ENCODE assay signal across 26 cellular contexts in the genomic region with DNA sequence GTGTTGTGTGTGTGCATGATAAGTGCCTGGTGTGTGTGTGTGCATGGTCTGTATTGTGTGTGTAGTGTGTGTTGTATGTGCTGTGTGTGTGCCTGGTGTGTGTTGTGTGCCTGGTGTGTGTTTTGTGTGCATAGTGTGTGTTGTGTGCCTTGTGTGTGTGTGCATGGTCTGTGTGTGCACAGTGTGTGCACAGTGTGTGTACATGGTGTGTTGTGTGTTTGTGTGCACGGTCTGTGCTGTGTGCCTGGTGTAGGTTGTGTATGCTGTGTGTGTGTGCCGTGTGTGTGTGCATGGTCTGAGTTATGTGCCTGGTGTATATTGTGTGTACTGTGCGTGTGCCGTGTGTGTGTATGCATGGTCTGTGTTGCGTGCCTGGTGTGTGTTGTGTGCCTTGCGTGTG.
"Had no signal": no experiment of that assay in that cellular context is flagged by ENCODE, and none has a peak within 500 bp of the region (broad histone marks: within the 10 kb centered on the region; RNA-seq: fewer than 3 reads in every experiment).

No MANE protein-coding gene starts in this region.

- H3K27ac Mint-ChIP-seq: activated naive CD8-positive, alpha-beta T cell treated with anti-CD3 and anti-CD28 coated beads for 36 hours; activated T-cell treated with anti-CD3 and anti-CD28 coated beads, Interleukin-2, amount 50 U/mL, for 72 hours; effector memory CD8-positive, alpha-beta T cell; natural killer cell; stimulated activated naive B cell treated with anti-CD40 and anti-IgM and Interleukin-4, amounts not matched to agents 10 μg/mL and 1 μg/mL and 100 μg/mL, for 72 hours had no signal

- DNase-seq: activated CD4-positive, alpha-beta T cell treated with anti-CD3 and anti-CD28 coated beads for 4 hours; activated CD4-positive, alpha-beta T cell treated with anti-CD3 and anti-CD28 coated beads, Interleukin-2, amount 50 U/mL, for 4 hours; activated naive CD4-positive, alpha-beta T cell treated with Interleukin-2 at 50 U/mL for 16 hours; activated naive CD8-positive, alpha-beta T cell treated with anti-CD3 and anti-CD28 coated beads for 36 hours; activated T-cell treated with anti-CD3 and anti-CD28 coated beads for 4 hours; activated T-cell treated with anti-CD3 and anti-CD28 coated beads, Interleukin-2, amount 50 U/mL, for 72 hours; adrenal gland; body of pancreas; cortex of kidney; effector memory CD8-positive, alpha-beta T cell; foreskin fibroblast; heart right ventricle; kidney glomerular epithelial cell; left lung; mesendoderm; natural killer cell; stimulated activated CD4-positive, alpha-beta T cell treated with anti-CD3 and anti-CD28 coated beads, Interleukin-15, amount 100 ng/mL, for 24 hours; stimulated activated CD4-positive, alpha-beta T cell treated with anti-CD3 and anti-CD28 coated beads, Interleukin-2, amount 100 ng/mL, for 24 hours; stimulated activated naive B cell treated with anti-CD40 and anti-IgM and Interleukin-4, amounts not matched to agents 10 μg/mL and 1 μg/mL and 100 μg/mL, for 72 hours; T-helper 9 cell; uterus had no signal

- H3K4me3 ChIP-seq: adrenal gland, body of pancreas, cardiac muscle cell, heart right ventricle, left lung, lung, smooth muscle cell, tibial nerve, uterus had no signal

- H3K9me3 Mint-ChIP-seq: activated naive CD8-positive, alpha-beta T cell treated with anti-CD3 and anti-CD28 coated beads for 36 hours; activated T-cell treated with anti-CD3 and anti-CD28 coated beads, Interleukin-2, amount 50 U/mL, for 72 hours; natural killer cell had no signal

- H3K27ac ChIP-seq: adrenal gland, body of pancreas, cardiac muscle cell, heart right ventricle, left lung, tibial nerve, uterus, VCaP had no signal

- H3K4me1 Mint-ChIP-seq: activated naive CD8-positive, alpha-beta T cell treated with anti-CD3 and anti-CD28 coated beads for 36 hours; natural killer cell; stimulated activated naive B cell treated with anti-CD40 and anti-IgM and Interleukin-4, amounts not matched to agents 10 μg/mL and 1 μg/mL and 100 μg/mL, for 72 hours had no signal

- H3K36me3 ChIP-seq: adrenal gland, cardiac muscle cell, heart right ventricle, left lung, tibial nerve, uterus had no signal

- H3K4me2 ChIP-seq: smooth muscle cell had no signal

- H3K27me3 Mint-ChIP-seq: activated naive CD8-positive, alpha-beta T cell treated with anti-CD3 and anti-CD28 coated beads for 36 hours; effector memory CD8-positive, alpha-beta T cell had no signal

- ATAC-seq: activated T-cell treated with anti-CD3 and anti-CD28 coated beads, Interleukin-2, amount 50 U/mL, for 72 hours; body of pancreas; effector memory CD8-positive, alpha-beta T cell; left lung; natural killer cell; stimulated activated naive B cell treated with anti-CD40 and anti-IgM and Interleukin-4, amounts not matched to agents 10 μg/mL and 1 μg/mL and 100 μg/mL, for 72 hours had no signal

- H3K4me3 Mint-ChIP-seq: activated naive CD8-positive, alpha-beta T cell treated with anti-CD3 and anti-CD28 coated beads for 36 hours; activated T-cell treated with anti-CD3 and anti-CD28 coated beads, Interleukin-2, amount 50 U/mL, for 72 hours; effector memory CD8-positive, alpha-beta T cell; natural killer cell; stimulated activated naive B cell treated with anti-CD40 and anti-IgM and Interleukin-4, amounts not matched to agents 10 μg/mL and 1 μg/mL and 100 μg/mL, for 72 hours had no signal

- H3K9me3 ChIP-seq: adrenal gland, body of pancreas, left lung, uterus had no signal

- H3K36me3 Mint-ChIP-seq: activated naive CD8-positive, alpha-beta T cell treated with anti-CD3 and anti-CD28 coated beads for 36 hours; natural killer cell; stimulated activated naive B cell treated with anti-CD40 and anti-IgM and Interleukin-4, amounts not matched to agents 10 μg/mL and 1 μg/mL and 100 μg/mL, for 72 hours had no signal

- H3K27me3 ChIP-seq: adrenal gland, body of pancreas, cardiac muscle cell, left lung, tibial nerve, uterus had no signal

- H3K4me1 ChIP-seq: adrenal gland, body of pancreas, heart right ventricle, left lung, tibial nerve, uterus had no signal
